7 cellular contexts compared by ENCODE assay signal in the genomic region with DNA sequence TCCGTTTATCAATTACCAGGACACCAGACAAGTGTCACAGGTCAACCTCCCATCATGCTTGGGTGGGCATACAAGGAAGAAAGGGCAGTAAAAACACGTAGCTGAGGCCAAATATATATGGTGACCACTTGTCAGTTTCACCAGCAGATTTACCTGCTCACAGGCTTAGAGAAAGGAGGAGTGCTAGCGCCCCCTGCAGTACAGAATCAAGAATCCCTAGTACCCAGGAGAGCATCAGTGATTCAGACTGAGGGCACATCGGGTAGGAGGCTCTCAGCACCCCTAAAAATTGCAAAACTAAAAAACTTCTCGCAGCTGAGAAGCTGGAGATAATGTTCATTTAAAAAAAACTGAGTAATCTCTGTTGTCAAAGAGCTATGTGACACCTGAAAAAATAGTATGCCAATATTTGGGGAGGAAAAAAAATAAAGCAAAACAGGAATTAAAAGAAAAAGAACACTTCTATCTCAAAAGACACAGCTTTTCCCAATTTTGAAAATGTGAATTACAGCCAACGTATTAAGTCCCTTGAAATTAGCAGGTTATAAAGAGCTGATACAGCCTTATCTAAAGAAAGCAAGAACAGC. TPM values are rescaled to one million over a fixed set of nuclear protein-coding genes. Genes with fewer than 3 reads are reported as not detected.
DNase-seq lines count a peak whose midpoint lies in the region; ATAC-seq, FAIRE-seq and TF ChIP-seq lines count a peak whose summit lies in the region.

No MANE protein-coding gene starts in this region.

- TF ChIP-seq CTCF in bronchial epithelial cell (IDR thresholded peaks at IDR 0.05; ENCODE audit: insufficient read depth, low read length, severe bottlenecking), result peak; percentile 65
- peak; percentile 67 for TF ChIP-seq CTCF in mesothelial cell of epicardium (IDR thresholded peaks at IDR 0.05; ENCODE audit: unreplicated experiment)

- peaks cover 55% of the 10 kb centered on the region for H3K27me3 Mint-ChIP-seq in mesothelial cell of epicardium (ENCODE audit: low read depth)

- no peaks in the 10 kb centered on the region for H3K27me3 ChIP-seq in bronchial epithelial cell (ENCODE audit: control insufficient read depth, insufficient read depth, low read length)

- no peaks in the 10 kb centered on the region for H3K9me3 Mint-ChIP-seq in mesothelial cell of epicardium

- peak; percentile 57 for ATAC-seq in GM19397 (IDR thresholded peaks at IDR 0.05; ENCODE audit: unreplicated experiment)

- H3K36me3 ChIP-seq in bronchial epithelial cell (ENCODE audit: control insufficient read depth, insufficient read depth, low read length), result no peaks in the 10 kb centered on the region

- no peak for FAIRE-seq in bronchial epithelial cell (lab: Jason Lieb, UNC)
- no peak for FAIRE-seq in H54 (lab: Jason Lieb, UNC)

- no peaks in the 10 kb centered on the region for H3K36me3 Mint-ChIP-seq in mesothelial cell of epicardium

- peaks cover 19% of the 10 kb centered on the region for H3K4me1 Mint-ChIP-seq in mesothelial cell of epicardium

- no peak for TF ChIP-seq POLR2A in H54 (IDR thresholded peaks at IDR 0.05; ENCODE audit: low read depth, low read length)

- H3K27ac Mint-ChIP-seq in mesothelial cell of epicardium, result no peak overlapping the region

- no peak overlapping the region for H3K4me3 Mint-ChIP-seq in mesothelial cell of epicardium

- DNase-seq in Daoy (ENCODE audit: low read depth) (peak; percentile 59), HuH-7.5 (ENCODE audit: low spot score) (peak; percentile 27), RKO (ENCODE audit: low spot score) (peak; percentile 51), bronchial epithelial cell (ENCODE audit: low read depth) (peak; percentile 42), mesothelial cell of epicardium (ENCODE audit: low spot score in 2 of 2, unreplicated experiment in 2 of 2) (peak in 1 of 2 experiments; percentile 63), H54 (ENCODE audit: insufficient read length, low spot score) (no peak)

- H3K4me3 ChIP-seq in bronchial epithelial cell (ENCODE audit: low read depth, low read length), result no peak overlapping the region

RNA-seq across cellular contexts. Expression of a gene that starts 21.2 kb away (rescaled TPM):
- total RNA-seq in Daoy (2014; rRNA removed; shearing (Covaris generic)), result 5.7 and 5.8 TPM in 2 replicates
- total RNA-seq in bronchial epithelial cell (6.8 and 9.2 TPM in 2 replicates), mesothelial cell of epicardium (35.2 to 39.8 TPM (median 36.7 TPM) in 3 replicates)

RNA-seq across cellular contexts. Expression of a gene that starts 29.5 kb away (rescaled TPM):
- total RNA-seq in Daoy (2014; rRNA removed; shearing (Covaris generic)), result not detected in 2 replicates
- total RNA-seq in bronchial epithelial cell, result 0.38 TPM in 1 of 2 replicates, not detected in the other
- 20.7 to 25.5 TPM (median 21.3 TPM) in 3 replicates for total RNA-seq in mesothelial cell of epicardium

Comparison
In these comparisons a context has a peak if more than half of its experiments do, and no peak if none do; other contexts are left out.
1. RNA of a gene that starts 29.5 kb away (total RNA-seq): 20.7 to 25.5 TPM in mesothelial cell of epicardium; not detected in Daoy and 0.38 TPM in bronchial epithelial cell; every median in the first group is over 10 times any median in the second.